ENCODE assay signal across 26 cellular contexts in genomic region chr14:100119251-100119650, GRCh38. TPM values are rescaled to one million over a fixed set of nuclear protein-coding genes. Genes with fewer than 3 reads are reported as not detected.
DNase-seq lines count a peak whose midpoint lies in the region; ATAC-seq, FAIRE-seq and TF ChIP-seq lines count a peak whose summit lies in the region.
"Had no signal": no experiment of that assay in that cellular context is flagged by ENCODE, and none has a peak within 500 bp of the region (broad histone marks: within the 10 kb centered on the region; RNA-seq: fewer than 3 reads in every experiment).

No MANE protein-coding gene starts in this region.

- intact Hi-C loops in activated CD8-positive, alpha-beta T cell treated with anti-CD3 and anti-CD28 coated beads for 36 hours (cut with micrococcal nuclease), result no loop called here
- intact Hi-C loops in kidney (cut with DNase I) (no loop called here), Right ventricle myocardium superior (cut with DNase I) (no loop called here), sigmoid colon (cut with DNase I) (no loop called here)

- TF ChIP-seq CTCF in activated CD8-positive, alpha-beta T cell treated with anti-CD3 and anti-CD28 coated beads for 36 hours (IDR thresholded peaks at IDR 0.05), result no peak
- TF ChIP-seq CTCF in kidney (IDR thresholded peaks at IDR 0.05; ENCODE audit: borderline replicate concordance, extremely low read depth, insufficient read depth) (no peak), sigmoid colon (IDR thresholded peaks at IDR 0.05) (no peak)

- no peaks in the 10 kb centered on the region for H3K27me3 ChIP-seq in sigmoid colon
- H3K27me3 ChIP-seq: breast epithelium, SJSA1, upper lobe of right lung had no signal

- H3K4me1 ChIP-seq in kidney (ENCODE audit: control insufficient read depth in 1 of 2, insufficient read depth in 1 of 2, low read depth in 1 of 2, low read length in 2 of 2) (no peaks in the 10 kb centered on the region), sigmoid colon (no peaks in the 10 kb centered on the region)
- H3K4me1 ChIP-seq: breast epithelium, parathyroid adenoma, SJSA1, upper lobe of right lung had no signal

- POLR2A ChIA-PET in activated CD8-positive, alpha-beta T cell treated with anti-CD3 and anti-CD28 coated beads for 36 hours (lab: Charles Lee), result interaction anchor here (0.8 to 3.9 kb wide), 2 partner anchors 11 to 66 kb away, joined by 3 to 17 read pairs; no protein-coding TSS in a partner anchor

- H3K4me3 ChIP-seq in kidney (ENCODE audit: low read length in 2 of 2) (no peak overlapping the region), sigmoid colon (no peak overlapping the region)
- H3K4me3 ChIP-seq: breast epithelium, GM12878, SJSA1, upper lobe of right lung had no signal

- H3K36me3 ChIP-seq in kidney (ENCODE audit: control insufficient read depth in 1 of 2, insufficient read depth in 2 of 2, low read length in 2 of 2) (peaks cover 0 to 2% of the 10 kb centered on the region in 2 donors), sigmoid colon (peaks cover 0 to 9% (median 0%) of the 10 kb centered on the region in 4 donors)
- H3K36me3 ChIP-seq: breast epithelium, SJSA1 had no signal

- no peaks in the 10 kb centered on the region for H3K27me3 Mint-ChIP-seq in activated CD8-positive, alpha-beta T cell treated with anti-CD3 and anti-CD28 coated beads for 36 hours
- H3K27me3 Mint-ChIP-seq: activated CD8-positive, alpha-beta memory T cell treated with anti-CD3 and anti-CD28 coated beads, Interleukin-2, amount 10 ng/mL, durations not matched to agents 7 days and 5 days had no signal

- H3K27ac ChIP-seq in kidney (ENCODE audit: low read depth in 2 of 2, low read length in 2 of 2) (no peak overlapping the region), sigmoid colon (no peak overlapping the region)
- H3K27ac ChIP-seq: parathyroid adenoma, SJSA1, upper lobe of right lung had no signal

- H3K36me3 Mint-ChIP-seq in activated naive CD4-positive, alpha-beta T cell treated with anti-CD3 and anti-CD28 coated beads, Interleukin-2, amount 50 U/mL, for 72 hours, result peaks cover 5 to 7% of the 10 kb centered on the region in 2 donors
- peaks cover 39% of the 10 kb centered on the region for H3K36me3 Mint-ChIP-seq in activated CD8-positive, alpha-beta T cell treated with anti-CD3 and anti-CD28 coated beads for 36 hours (ENCODE audit: low read depth)

- no peak for ATAC-seq in activated naive CD4-positive, alpha-beta T cell treated with anti-CD3 and anti-CD28 coated beads, Interleukin-2, amount 50 U/mL, for 72 hours
- ATAC-seq in activated CD8-positive, alpha-beta T cell treated with anti-CD3 and anti-CD28 coated beads for 36 hours, result no peak
- no peak for ATAC-seq in Right ventricle myocardium superior (ENCODE audit: poor library complexity)
- ATAC-seq: activated CD8-positive, alpha-beta memory T cell treated with anti-CD3 and anti-CD28 coated beads, Interleukin-2, amount 10 ng/mL, durations not matched to agents 7 days and 5 days; GM12878; upper lobe of right lung had no signal

- CTCF ChIA-PET in activated CD8-positive, alpha-beta T cell treated with anti-CD3 and anti-CD28 coated beads for 36 hours (lab: Charles Lee), result interaction anchor here (1.3 to 4.4 kb wide), 3 partner anchors 11 to 74 kb away, joined by 4 to 38 read pairs (median 5); no protein-coding TSS in a partner anchor

- no peak for TF ChIP-seq EP300 in sigmoid colon (IDR thresholded peaks at IDR 0.05)

- no peak overlapping the region for H3K9ac ChIP-seq in kidney (ENCODE audit: low read length in 2 of 2)
- H3K9ac ChIP-seq: parathyroid adenoma had no signal

- H3K9me3 Mint-ChIP-seq in activated naive CD4-positive, alpha-beta T cell treated with anti-CD3 and anti-CD28 coated beads, Interleukin-2, amount 50 U/mL, for 72 hours, result no peaks in the 10 kb centered on the region
- no peaks in the 10 kb centered on the region for H3K9me3 Mint-ChIP-seq in activated CD8-positive, alpha-beta T cell treated with anti-CD3 and anti-CD28 coated beads for 36 hours

- TF ChIP-seq POLR2A in sigmoid colon (IDR thresholded peaks at IDR 0.05), result no peak

- peak overlapping the region; percentile 80 to 96 for H3K27ac Mint-ChIP-seq in activated naive CD4-positive, alpha-beta T cell treated with anti-CD3 and anti-CD28 coated beads, Interleukin-2, amount 50 U/mL, for 72 hours
- H3K27ac Mint-ChIP-seq in activated CD8-positive, alpha-beta T cell treated with anti-CD3 and anti-CD28 coated beads for 36 hours, result peak overlapping the region; percentile 86

- H3K9me3 ChIP-seq in kidney (ENCODE audit: control insufficient read depth in 1 of 2, low read length in 2 of 2), result no peaks in the 10 kb centered on the region
- H3K9me3 ChIP-seq in sigmoid colon, result no peaks in the 10 kb centered on the region
- H3K9me3 ChIP-seq: breast epithelium, SJSA1, upper lobe of right lung had no signal

- FAIRE-seq in kidney (lab: Jason Lieb, UNC), result no peak
- FAIRE-seq: GM12878 had no signal

- no peak overlapping the region for H3K4me3 Mint-ChIP-seq in activated CD8-positive, alpha-beta T cell treated with anti-CD3 and anti-CD28 coated beads for 36 hours
- H3K4me3 Mint-ChIP-seq: activated CD8-positive, alpha-beta memory T cell treated with anti-CD3 and anti-CD28 coated beads, Interleukin-2, amount 10 ng/mL, durations not matched to agents 7 days and 5 days had no signal

- no peak for DNase-seq in activated naive CD4-positive, alpha-beta T cell treated with anti-CD3 and anti-CD28 coated beads, Interleukin-2, amount 50 U/mL, for 72 hours (ENCODE audit: low spot score in 2 of 2)
- no peak for DNase-seq in activated naive CD4-positive, alpha-beta T cell (lab: John Stamatoyannopoulos, UW)
- DNase-seq in activated CD8-positive, alpha-beta T cell treated with anti-CD3 and anti-CD28 coated beads for 36 hours, result no peak
- DNase-seq in kidney (peak; percentile 53), Right ventricle myocardium superior (no peak), NOMO-1 treated with dmso at 0.1 percent for 144 hours (lab: John Stamatoyannopoulos, UW; ENCODE audit: unreplicated experiment) (no peak), sigmoid colon (no peak)
- DNase-seq: activated CD8-positive, alpha-beta memory T cell treated with anti-CD3 and anti-CD28 coated beads, Interleukin-2, amount 10 ng/mL, durations not matched to agents 7 days and 5 days; amygdala; C1 segment of cervical spinal cord; effector CD4-positive, alpha-beta T cell; EL; glutamatergic neuron; islet precursor cell; Karpas-422; midbrain; NCI-H1417 treated with DMSO at 0.1 percent for 48 hours; NCI-H2081 treated with DMSO at 0.1 percent for 48 hours; NCI-H345; NCI-H774; stimulated activated CD4-positive, alpha-beta T cell treated with anti-CD3 and anti-CD28 coated beads, Interleukin-2, amount 100 ng/mL, for 24 hours; upper lobe of right lung had no signal

- H3K4me1 Mint-ChIP-seq in activated CD8-positive, alpha-beta T cell treated with anti-CD3 and anti-CD28 coated beads for 36 hours (ENCODE audit: low read depth), result peaks cover 32% of the 10 kb centered on the region

- WGBS in sigmoid colon, 2 donors, result 95% methylated on average over 8 of the region's 8 CpGs

RNA-seq across cellular contexts. Expression of gene DEGS2, which starts 40.2 kb away (rescaled TPM):
- total RNA-seq in activated naive CD4-positive, alpha-beta T cell treated with anti-CD3 and anti-CD28 coated beads, Interleukin-2, amount 50 U/mL, for 72 hours, result 1 to 10 TPM; 1.4 to 3.2 TPM
- total RNA-seq in activated CD8-positive, alpha-beta T cell treated with anti-CD3 and anti-CD28 coated beads for 36 hours, result 1 to 10 TPM; 2.6 to 3.1 TPM
- total RNA-seq in kidney, result 28.7 TPM
- 25.1 TPM for polyA plus RNA-seq in kidney (ENCODE audit: insufficient read depth, low read depth, low replicate concordance)
- total RNA-seq in Right ventricle myocardium superior, result not detected
- total RNA-seq in sigmoid colon, result under 1 TPM; under 0.01 to 0.54 (median 0.39) TPM
- polyA plus RNA-seq in sigmoid colon, result 10 to 100 TPM in 1 of 3 donors, 1 to 10 TPM in 2; 2.4 to 11.9 (median 2.8) TPM
- total RNA-seq: activated CD8-positive, alpha-beta memory T cell treated with anti-CD3 and anti-CD28 coated beads, Interleukin-2, amount 10 ng/mL, durations not matched to agents 7 days and 5 days; SJSA1 had no signal

RNA-seq across cellular contexts. Expression of gene EVL, which starts 54.0 kb away (rescaled TPM):
- total RNA-seq in activated naive CD4-positive, alpha-beta T cell treated with anti-CD3 and anti-CD28 coated beads, Interleukin-2, amount 50 U/mL, for 72 hours, result 100 to 1,000 TPM; 342 to 426 TPM
- total RNA-seq in activated CD8-positive, alpha-beta T cell treated with anti-CD3 and anti-CD28 coated beads for 36 hours, result 100 to 1,000 TPM; 340 to 351 TPM
- total RNA-seq in kidney, result 84.1 TPM
- 54.8 TPM for polyA plus RNA-seq in kidney (ENCODE audit: insufficient read depth, low read depth, low replicate concordance)
- total RNA-seq in Right ventricle myocardium superior, result 36.2 TPM
- 10 to 100 TPM; 26.4 to 56.2 (median 38.5) TPM for total RNA-seq in sigmoid colon
- 100 to 1,000 TPM in 1 of 3 donors, 1 to 10 TPM in 2; 6.5 to 100 (median 8.4) TPM for polyA plus RNA-seq in sigmoid colon
